8 cellular contexts compared by ENCODE assay signal in genomic region chr22:41446639-41447434, GRCh38. TPM values are rescaled to one million over a fixed set of nuclear protein-coding genes. Genes with fewer than 3 reads are reported as not detected.
DNase-seq lines count a peak whose midpoint lies in the region; ATAC-seq and TF ChIP-seq lines count a peak whose summit lies in the region.

A gene with protein sequence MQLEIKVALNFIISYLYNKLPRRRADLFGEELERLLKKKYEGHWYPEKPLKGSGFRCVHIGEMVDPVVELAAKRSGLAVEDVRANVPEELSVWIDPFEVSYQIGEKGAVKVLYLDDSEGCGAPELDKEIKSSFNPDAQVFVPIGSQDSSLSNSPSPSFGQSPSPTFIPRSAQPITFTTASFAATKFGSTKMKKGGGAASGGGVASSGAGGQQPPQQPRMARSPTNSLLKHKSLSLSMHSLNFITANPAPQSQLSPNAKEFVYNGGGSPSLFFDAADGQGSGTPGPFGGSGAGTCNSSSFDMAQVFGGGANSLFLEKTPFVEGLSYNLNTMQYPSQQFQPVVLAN (minus strand): TSS chr22:41446801. CDS start chr22:41437345, 9,456 bp downstream.

- peak within 1 kb of the TSS; percentile 92 for H3K9ac ChIP-seq in SU-DHL-6 (ENCODE audit: low read length)

- peak; percentile 36 for ATAC-seq in thoracic aorta (ENCODE audit: insufficient number of reproducible peaks, low FRiP score, low read depth)

- H3K9me3 Mint-ChIP-seq in HFFc6: no peaks in the 10 kb centered on the region
- H3K9me3 Mint-ChIP-seq in activated naive CD8-positive, alpha-beta T cell treated with anti-CD3 and anti-CD28 coated beads for 36 hours: no peaks in the 10 kb centered on the region
- H3K9me3 Mint-ChIP-seq in glutamatergic neuron (ENCODE audit: unreplicated experiment): peaks cover 15% of the 10 kb centered on the region
- H3K9me3 Mint-ChIP-seq in osteocyte (ENCODE audit: unreplicated experiment): no peaks in the 10 kb centered on the region

- H3K9me3 ChIP-seq in SU-DHL-6 (ENCODE audit: insufficient read depth, low read length): no peaks in the 10 kb centered on the region
- no peaks in the 10 kb centered on the region for H3K9me3 ChIP-seq in thoracic aorta

- H3K4me2 ChIP-seq in SU-DHL-6 (ENCODE audit: low read depth, low read length, poor library complexity, severe bottlenecking): peak within 1 kb of the TSS; percentile 99

- peaks cover 47% of the 10 kb centered on the region for H3K79me2 ChIP-seq in SU-DHL-6 (ENCODE audit: insufficient read depth, low read length)

- H3K27me3 ChIP-seq in SU-DHL-6 (ENCODE audit: low read length): no peaks in the 10 kb centered on the region
- H3K27me3 ChIP-seq in thoracic aorta (replicated peaks; ENCODE audit: insufficient read depth): no peaks in the 10 kb centered on the region

- DNase-seq in EL: peak; percentile 95
- DNase-seq in HFFc6: peak; percentile 92
- peak; percentile 87 for DNase-seq in NCI-H1105 treated with DMSO at 0.1 percent for 48 hours (lab: John Stamatoyannopoulos, UW)
- DNase-seq in activated naive CD8-positive, alpha-beta T cell treated with anti-CD3 and anti-CD28 coated beads for 36 hours: peak; percentile 97
- DNase-seq in glutamatergic neuron: peak; percentile 95
- DNase-seq in osteocyte (ENCODE audit: extremely low spot score, unreplicated experiment): peak; percentile 97
- DNase-seq in thoracic aorta (ENCODE audit: low spot score): peak; percentile 74

- H3F3A ChIP-seq in SU-DHL-6 (ENCODE audit: insufficient read depth): peaks cover 45% of the 10 kb centered on the region

- H2AFZ ChIP-seq in SU-DHL-6 (ENCODE audit: low read depth, low read length, severe bottlenecking): peak within 1 kb of the TSS; percentile 38

- H3K4me3 ChIP-seq in SU-DHL-6 (ENCODE audit: insufficient read depth, low read length, poor library complexity, severe bottlenecking) (peak within 1 kb of the TSS; percentile 98), thoracic aorta (peak within 1 kb of the TSS; percentile 91)

- H3K4me3 Mint-ChIP-seq in HFFc6 (peak within 1 kb of the TSS; percentile 99), glutamatergic neuron (ENCODE audit: unreplicated experiment) (peak within 1 kb of the TSS; percentile 92), osteocyte (ENCODE audit: unreplicated experiment) (peak within 1 kb of the TSS; percentile 95)
- H3K4me3 Mint-ChIP-seq in activated naive CD8-positive, alpha-beta T cell treated with anti-CD3 and anti-CD28 coated beads for 36 hours: peak within 1 kb of the TSS; percentile 97

- peaks cover 13 to 29% of the 10 kb centered on the region in 2 donors for H3K4me1 ChIP-seq in thoracic aorta (ENCODE audit: control insufficient read depth in 1 of 2, low read depth in 2 of 2)

- H3K27ac ChIP-seq in SU-DHL-6 (ENCODE audit: low read depth, low read length): peak within 1 kb of the TSS; percentile 92
- H3K27ac ChIP-seq in thoracic aorta: peak within 1 kb of the TSS; percentile 94 to 99

- peaks cover 23% of the 10 kb centered on the region for H3K36me3 Mint-ChIP-seq in HFFc6 (ENCODE audit: low read depth)
- peaks cover 15% of the 10 kb centered on the region for H3K36me3 Mint-ChIP-seq in activated naive CD8-positive, alpha-beta T cell treated with anti-CD3 and anti-CD28 coated beads for 36 hours
- H3K36me3 Mint-ChIP-seq in glutamatergic neuron (ENCODE audit: unreplicated experiment): no peaks in the 10 kb centered on the region
- H3K36me3 Mint-ChIP-seq in osteocyte (ENCODE audit: unreplicated experiment): peaks cover 11% of the 10 kb centered on the region

- H3K9me2 ChIP-seq in SU-DHL-6 (replicated peaks; ENCODE audit: insufficient read depth, low read length): no peaks in the 10 kb centered on the region

- TF ChIP-seq CTCF in HFFc6 (IDR thresholded peaks at IDR 0.05): no peak
- TF ChIP-seq CTCF in SU-DHL-6 (IDR thresholded peaks at IDR 0.05; ENCODE audit: insufficient read depth, low read length, poor library complexity, severe bottlenecking): no peak
- no peak for TF ChIP-seq CTCF in glutamatergic neuron (IDR thresholded peaks at IDR 0.05; ENCODE audit: partially characterized antibody, unreplicated experiment)
- TF ChIP-seq CTCF in osteocyte (IDR thresholded peaks at IDR 0.05): no peak
- TF ChIP-seq CTCF in thoracic aorta (IDR thresholded peaks at IDR 0.05): no peak

- H3K27me3 Mint-ChIP-seq in HFFc6 (ENCODE audit: insufficient read depth) (peaks cover 13% of the 10 kb centered on the region; the same call in 1 of the 2 replicates), glutamatergic neuron (ENCODE audit: unreplicated experiment) (peaks cover 6% of the 10 kb centered on the region), osteocyte (ENCODE audit: unreplicated experiment) (no peaks in the 10 kb centered on the region)
- H3K27me3 Mint-ChIP-seq in activated naive CD8-positive, alpha-beta T cell treated with anti-CD3 and anti-CD28 coated beads for 36 hours: peaks cover 3% of the 10 kb centered on the region

- H4K20me1 ChIP-seq in SU-DHL-6 (ENCODE audit: low read depth, low read length): no peaks in the 10 kb centered on the region

- H3K27ac Mint-ChIP-seq in HFFc6: peak within 1 kb of the TSS; percentile 97
- H3K27ac Mint-ChIP-seq in activated naive CD8-positive, alpha-beta T cell treated with anti-CD3 and anti-CD28 coated beads for 36 hours: peak within 1 kb of the TSS; percentile 97
- H3K27ac Mint-ChIP-seq in glutamatergic neuron (ENCODE audit: unreplicated experiment): peak within 1 kb of the TSS; percentile 98
- peak within 1 kb of the TSS; percentile 95 for H3K27ac Mint-ChIP-seq in osteocyte (ENCODE audit: unreplicated experiment)

- H3K36me3 ChIP-seq in SU-DHL-6 (ENCODE audit: low read length) (no peaks in the 10 kb centered on the region), thoracic aorta (peaks cover 7% of the 10 kb centered on the region)

- peaks cover 23% of the 10 kb centered on the region for H3K4me1 Mint-ChIP-seq in HFFc6 (ENCODE audit: low read depth)
- H3K4me1 Mint-ChIP-seq in activated naive CD8-positive, alpha-beta T cell treated with anti-CD3 and anti-CD28 coated beads for 36 hours: peaks cover 17% of the 10 kb centered on the region
- peaks cover 14% of the 10 kb centered on the region for H3K4me1 Mint-ChIP-seq in glutamatergic neuron (ENCODE audit: low read depth, unreplicated experiment)
- peaks cover 25% of the 10 kb centered on the region for H3K4me1 Mint-ChIP-seq in osteocyte (ENCODE audit: unreplicated experiment)

RNA-seq across cellular contexts. Expression of the gene that starts here (rescaled TPM):
- total RNA-seq in HFFc6 (2021; fragmentation: NEBNext Ultra II Directional; extraction: Animal tissue kit (Norgen Biotek cat#: 25700)): 10 to 100 TPM; 49.2 to 54.9 (median 51.9) TPM
- total RNA-seq in activated naive CD8-positive, alpha-beta T cell treated with anti-CD3 and anti-CD28 coated beads for 36 hours: 10 to 100 TPM; 33.9 to 34.8 TPM
- total RNA-seq in glutamatergic neuron (ENCODE audit: unreplicated experiment) (43.3 TPM), osteocyte (44.5 and 45.9 TPM in 2 replicates), thoracic aorta (10 to 100 TPM; 45.5 to 56.5 TPM)

Comparison
In these comparisons a context has a peak if more than half of its experiments do, and no peak if none do; other contexts are left out.
1. Peak in every context shown above with its lines: DNase-seq, ATAC-seq, H3K4me3 ChIP-seq and H3K27ac ChIP-seq.